In genomic region chr10:126781817-126782216, GRCh38 we compare ENCODE assay signal across 40 cellular contexts.
"Had no signal": no experiment of that assay in that cellular context is flagged by ENCODE, and none has a peak within 500 bp of the region (broad histone marks: within the 10 kb centered on the region; RNA-seq: fewer than 3 reads in every experiment).

No MANE protein-coding gene starts in this region.

- H3K4me1 Mint-ChIP-seq: activated naive CD4-positive, alpha-beta T cell treated with anti-CD3 and anti-CD28 coated beads, Interleukin-2, amount 10 ng/mL, durations not matched to agents 7 days and 5 days; activated naive CD4-positive, alpha-beta T cell treated with anti-CD3 and anti-CD28 coated beads, Interleukin-2, amount 50 U/mL, for 24 hours; activated naive CD8-positive, alpha-beta T cell treated with anti-CD3 and anti-CD28 coated beads for 36 hours; activated naive CD8-positive, alpha-beta T cell treated with anti-CD3 and anti-CD28 coated beads, Interleukin-2, amount 10 ng/mL, durations not matched to agents 7 days and 5 days; activated naive CD8-positive, alpha-beta T cell treated with anti-CD3 and anti-CD28 coated beads, Interleukin-2, amount 50 U/mL, for 24 hours; activated T-helper 17 cell treated with anti-CD3 and anti-CD28 coated beads, Interleukin-2, amount 50 U/mL, for 72 hours; brain; central memory CD8-positive, alpha-beta T cell had no signal

- FAIRE-seq: astrocyte, bronchial epithelial cell had no signal

- H3K36me3 ChIP-seq: adrenal gland, ascending aorta, brain microvascular endothelial cell, breast epithelium, cardiac muscle cell had no signal

- H3K9me3 Mint-ChIP-seq: activated naive CD4-positive, alpha-beta T cell treated with anti-CD3 and anti-CD28 coated beads for 36 hours; activated naive CD4-positive, alpha-beta T cell treated with anti-CD3 and anti-CD28 coated beads, Interleukin-2, amount 50 U/mL, for 24 hours; activated naive CD8-positive, alpha-beta T cell treated with anti-CD3 and anti-CD28 coated beads for 36 hours; activated naive CD8-positive, alpha-beta T cell treated with anti-CD3 and anti-CD28 coated beads, Interleukin-2, amount 10 ng/mL, durations not matched to agents 7 days and 5 days; activated naive CD8-positive, alpha-beta T cell treated with anti-CD3 and anti-CD28 coated beads, Interleukin-2, amount 50 U/mL, for 24 hours; activated T-cell treated with anti-CD3 and anti-CD28 coated beads, Interleukin-2, amount 50 U/mL, for 24 hours; activated T-cell treated with anti-CD3 and anti-CD28 coated beads, Interleukin-2, amount 50 U/mL, for 4 hours; activated T-cell treated with anti-CD3 and anti-CD28 coated beads, Interleukin-2, amount 50 U/mL, for 72 hours; activated T-helper 1 cell treated with anti-CD3 and anti-CD28 coated beads, Interleukin-12 subunit alpha, Interleukin-12 subunit beta, Interleukin-2, Interleukin-4 antibody, amounts not matched to agents 30 ng/mL and 10 ng/mL and 1 ng/mL, durations not matched to agents 14 hours and 24 hours and 36 hours; activated T-helper 17 cell treated with anti-CD3 and anti-CD28 coated beads, Interleukin-2, amount 50 U/mL, for 72 hours; activated T-helper 2 cell treated with anti-CD3 and anti-CD28 coated beads, Interferon-gamma antibody, Interleukin-2, Interleukin-4, amounts not matched to agents 10 μg/mL and 5 μg/mL and 100 μg/mL, durations not matched to agents 14 hours and 24 hours and 36 hours had no signal

- H3K27ac Mint-ChIP-seq: activated naive CD4-positive, alpha-beta T cell treated with anti-CD3 and anti-CD28 coated beads for 36 hours; activated naive CD4-positive, alpha-beta T cell treated with anti-CD3 and anti-CD28 coated beads, Interleukin-2, amount 10 ng/mL, durations not matched to agents 7 days and 5 days; activated naive CD4-positive, alpha-beta T cell treated with anti-CD3 and anti-CD28 coated beads, Interleukin-2, amount 50 U/mL, for 24 hours; activated naive CD4-positive, alpha-beta T cell treated with anti-CD3 and anti-CD28 coated beads, Interleukin-2, amount 50 U/mL, for 72 hours; activated naive CD8-positive, alpha-beta T cell; activated naive CD8-positive, alpha-beta T cell treated with anti-CD3 and anti-CD28 coated beads for 36 hours; activated naive CD8-positive, alpha-beta T cell treated with anti-CD3 and anti-CD28 coated beads, Interleukin-2, amount 10 ng/mL, durations not matched to agents 7 days and 5 days; activated naive CD8-positive, alpha-beta T cell treated with anti-CD3 and anti-CD28 coated beads, Interleukin-2, amount 50 U/mL, for 24 hours; activated T-cell treated with anti-CD3 and anti-CD28 coated beads, Interleukin-2, amount 50 U/mL, for 24 hours; activated T-cell treated with anti-CD3 and anti-CD28 coated beads, Interleukin-2, amount 50 U/mL, for 72 hours; activated T-helper 1 cell treated with anti-CD3 and anti-CD28 coated beads, Interleukin-12 subunit alpha, Interleukin-12 subunit beta, Interleukin-2, Interleukin-4 antibody, amounts not matched to agents 30 ng/mL and 10 ng/mL and 1 ng/mL, durations not matched to agents 14 hours and 24 hours and 36 hours; activated T-helper 17 cell treated with anti-CD3 and anti-CD28 coated beads, Interleukin-2, amount 50 U/mL, for 72 hours; activated T-helper 2 cell treated with anti-CD3 and anti-CD28 coated beads, Interferon-gamma antibody, Interleukin-2, Interleukin-4, amounts not matched to agents 10 μg/mL and 5 μg/mL and 100 μg/mL, durations not matched to agents 14 hours and 24 hours and 36 hours; brain had no signal

- H3K27me3 ChIP-seq: ascending aorta, body of pancreas, brain microvascular endothelial cell, breast epithelium, cardiac muscle cell had no signal

- H3K4me3 ChIP-seq: adrenal gland, ascending aorta, body of pancreas, breast epithelium, cardiac muscle cell had no signal

- H3K9me3 ChIP-seq: adrenal gland, ascending aorta, body of pancreas, breast epithelium had no signal

- H3K27ac ChIP-seq: adrenal gland, ascending aorta, body of pancreas, brain microvascular endothelial cell, breast epithelium, cardiac muscle cell had no signal

- H3K4me1 ChIP-seq: adrenal gland, ascending aorta, body of pancreas, breast epithelium had no signal

- H3K4me3 Mint-ChIP-seq: activated naive CD4-positive, alpha-beta T cell treated with anti-CD3 and anti-CD28 coated beads for 36 hours; activated naive CD4-positive, alpha-beta T cell treated with anti-CD3 and anti-CD28 coated beads, Interleukin-2, amount 10 ng/mL, durations not matched to agents 7 days and 5 days; activated naive CD4-positive, alpha-beta T cell treated with anti-CD3 and anti-CD28 coated beads, Interleukin-2, amount 50 U/mL, for 24 hours; activated naive CD8-positive, alpha-beta T cell; activated naive CD8-positive, alpha-beta T cell treated with anti-CD3 and anti-CD28 coated beads for 36 hours; activated naive CD8-positive, alpha-beta T cell treated with anti-CD3 and anti-CD28 coated beads, Interleukin-2, amount 10 ng/mL, durations not matched to agents 7 days and 5 days; activated naive CD8-positive, alpha-beta T cell treated with anti-CD3 and anti-CD28 coated beads, Interleukin-2, amount 50 U/mL, for 24 hours; activated T-cell treated with anti-CD3 and anti-CD28 coated beads, Interleukin-2, amount 50 U/mL, for 24 hours; activated T-cell treated with anti-CD3 and anti-CD28 coated beads, Interleukin-2, amount 50 U/mL, for 4 hours; activated T-cell treated with anti-CD3 and anti-CD28 coated beads, Interleukin-2, amount 50 U/mL, for 72 hours; activated T-helper 1 cell treated with anti-CD3 and anti-CD28 coated beads, Interleukin-12 subunit alpha, Interleukin-12 subunit beta, Interleukin-2, Interleukin-4 antibody, amounts not matched to agents 30 ng/mL and 10 ng/mL and 1 ng/mL, durations not matched to agents 14 hours and 24 hours and 36 hours; activated T-helper 17 cell treated with anti-CD3 and anti-CD28 coated beads, Interleukin-2, amount 50 U/mL, for 72 hours; brain; central memory CD8-positive, alpha-beta T cell had no signal

- H3K36me3 Mint-ChIP-seq: activated naive CD4-positive, alpha-beta T cell treated with anti-CD3 and anti-CD28 coated beads, Interleukin-2, amount 10 ng/mL, durations not matched to agents 7 days and 5 days; activated naive CD4-positive, alpha-beta T cell treated with anti-CD3 and anti-CD28 coated beads, Interleukin-2, amount 50 U/mL, for 24 hours; activated naive CD4-positive, alpha-beta T cell treated with anti-CD3 and anti-CD28 coated beads, Interleukin-2, amount 50 U/mL, for 72 hours; activated naive CD8-positive, alpha-beta T cell; activated naive CD8-positive, alpha-beta T cell treated with anti-CD3 and anti-CD28 coated beads for 36 hours; activated naive CD8-positive, alpha-beta T cell treated with anti-CD3 and anti-CD28 coated beads, Interleukin-2, amount 10 ng/mL, durations not matched to agents 7 days and 5 days; brain had no signal

- H3K27me3 Mint-ChIP-seq: activated naive CD4-positive, alpha-beta T cell treated with anti-CD3 and anti-CD28 coated beads, Interleukin-2, amount 10 ng/mL, durations not matched to agents 7 days and 5 days; activated naive CD4-positive, alpha-beta T cell treated with anti-CD3 and anti-CD28 coated beads, Interleukin-2, amount 50 U/mL, for 24 hours; activated naive CD8-positive, alpha-beta T cell; activated naive CD8-positive, alpha-beta T cell treated with anti-CD3 and anti-CD28 coated beads, Interleukin-2, amount 10 ng/mL, durations not matched to agents 7 days and 5 days; activated naive CD8-positive, alpha-beta T cell treated with anti-CD3 and anti-CD28 coated beads, Interleukin-2, amount 50 U/mL, for 24 hours; activated T-cell treated with anti-CD3 and anti-CD28 coated beads, Interleukin-2, amount 50 U/mL, for 24 hours; activated T-helper 17 cell treated with anti-CD3 and anti-CD28 coated beads, Interleukin-2, amount 50 U/mL, for 72 hours; central memory CD8-positive, alpha-beta T cell had no signal

- DNase-seq: activated effector memory CD4-positive, alpha-beta T cell treated with anti-CD3 and anti-CD28 coated beads, Interleukin-2, amount 50 U/mL, for 16 hours; activated effector memory CD4-positive, alpha-beta T cell treated with Interleukin-2 at 50 U/mL for 16 hours; activated gamma-delta T cell; activated gamma-delta T cell treated with Interleukin-2 at 50 U/mL for 16 hours; activated naive CD4-positive, alpha-beta T cell; activated naive CD4-positive, alpha-beta T cell treated with anti-CD3 and anti-CD28 coated beads for 36 hours; activated naive CD4-positive, alpha-beta T cell treated with anti-CD3 and anti-CD28 coated beads, Interleukin-2, amount 10 ng/mL, durations not matched to agents 7 days and 5 days; activated naive CD4-positive, alpha-beta T cell treated with anti-CD3 and anti-CD28 coated beads, Interleukin-2, amount 50 U/mL, for 16 hours; activated naive CD4-positive, alpha-beta T cell treated with Interleukin-2 at 50 U/mL for 16 hours; activated naive CD8-positive, alpha-beta T cell treated with anti-CD3 and anti-CD28 coated beads for 36 hours; activated naive CD8-positive, alpha-beta T cell treated with anti-CD3 and anti-CD28 coated beads, Interleukin-2, amount 10 ng/mL, durations not matched to agents 7 days and 5 days; activated naive CD8-positive, alpha-beta T cell treated with anti-CD3 and anti-CD28 coated beads, Interleukin-2, amount 50 U/mL, for 24 hours; activated T-cell treated with anti-CD3 and anti-CD28 coated beads, Interleukin-2, amount 50 U/mL, for 1 hour; activated T-cell treated with anti-CD3 and anti-CD28 coated beads, Interleukin-2, amount 50 U/mL, for 24 hours; activated T-cell treated with anti-CD3 and anti-CD28 coated beads, Interleukin-2, amount 50 U/mL, for 4 hours; activated T-cell treated with anti-CD3 and anti-CD28 coated beads, Interleukin-2, amount 50 U/mL, for 48 hours; activated T-cell treated with anti-CD3 and anti-CD28 coated beads, Interleukin-2, amount 50 U/mL, for 72 hours; adrenal gland; amniotic stem cell; amygdala; anterior cingulate cortex; aorta; body of pancreas; brain microvascular endothelial cell; caudate nucleus; central memory CD4-positive, alpha-beta T cell; cerebellar nuclear complex had no signal
